1 cellular context compared by ENCODE assay signal in genomic region chr19:12668346-12668745, GRCh38.
TF ChIP-seq lines count a peak whose summit lies in the region.

No MANE protein-coding gene starts in this region.

TF ChIP-seq in HEK293, 187 proteins besides CTCF, POLR2A, EP300 and RAD21 (continued from another document):
- TF ChIP-seq, protein P1, sequence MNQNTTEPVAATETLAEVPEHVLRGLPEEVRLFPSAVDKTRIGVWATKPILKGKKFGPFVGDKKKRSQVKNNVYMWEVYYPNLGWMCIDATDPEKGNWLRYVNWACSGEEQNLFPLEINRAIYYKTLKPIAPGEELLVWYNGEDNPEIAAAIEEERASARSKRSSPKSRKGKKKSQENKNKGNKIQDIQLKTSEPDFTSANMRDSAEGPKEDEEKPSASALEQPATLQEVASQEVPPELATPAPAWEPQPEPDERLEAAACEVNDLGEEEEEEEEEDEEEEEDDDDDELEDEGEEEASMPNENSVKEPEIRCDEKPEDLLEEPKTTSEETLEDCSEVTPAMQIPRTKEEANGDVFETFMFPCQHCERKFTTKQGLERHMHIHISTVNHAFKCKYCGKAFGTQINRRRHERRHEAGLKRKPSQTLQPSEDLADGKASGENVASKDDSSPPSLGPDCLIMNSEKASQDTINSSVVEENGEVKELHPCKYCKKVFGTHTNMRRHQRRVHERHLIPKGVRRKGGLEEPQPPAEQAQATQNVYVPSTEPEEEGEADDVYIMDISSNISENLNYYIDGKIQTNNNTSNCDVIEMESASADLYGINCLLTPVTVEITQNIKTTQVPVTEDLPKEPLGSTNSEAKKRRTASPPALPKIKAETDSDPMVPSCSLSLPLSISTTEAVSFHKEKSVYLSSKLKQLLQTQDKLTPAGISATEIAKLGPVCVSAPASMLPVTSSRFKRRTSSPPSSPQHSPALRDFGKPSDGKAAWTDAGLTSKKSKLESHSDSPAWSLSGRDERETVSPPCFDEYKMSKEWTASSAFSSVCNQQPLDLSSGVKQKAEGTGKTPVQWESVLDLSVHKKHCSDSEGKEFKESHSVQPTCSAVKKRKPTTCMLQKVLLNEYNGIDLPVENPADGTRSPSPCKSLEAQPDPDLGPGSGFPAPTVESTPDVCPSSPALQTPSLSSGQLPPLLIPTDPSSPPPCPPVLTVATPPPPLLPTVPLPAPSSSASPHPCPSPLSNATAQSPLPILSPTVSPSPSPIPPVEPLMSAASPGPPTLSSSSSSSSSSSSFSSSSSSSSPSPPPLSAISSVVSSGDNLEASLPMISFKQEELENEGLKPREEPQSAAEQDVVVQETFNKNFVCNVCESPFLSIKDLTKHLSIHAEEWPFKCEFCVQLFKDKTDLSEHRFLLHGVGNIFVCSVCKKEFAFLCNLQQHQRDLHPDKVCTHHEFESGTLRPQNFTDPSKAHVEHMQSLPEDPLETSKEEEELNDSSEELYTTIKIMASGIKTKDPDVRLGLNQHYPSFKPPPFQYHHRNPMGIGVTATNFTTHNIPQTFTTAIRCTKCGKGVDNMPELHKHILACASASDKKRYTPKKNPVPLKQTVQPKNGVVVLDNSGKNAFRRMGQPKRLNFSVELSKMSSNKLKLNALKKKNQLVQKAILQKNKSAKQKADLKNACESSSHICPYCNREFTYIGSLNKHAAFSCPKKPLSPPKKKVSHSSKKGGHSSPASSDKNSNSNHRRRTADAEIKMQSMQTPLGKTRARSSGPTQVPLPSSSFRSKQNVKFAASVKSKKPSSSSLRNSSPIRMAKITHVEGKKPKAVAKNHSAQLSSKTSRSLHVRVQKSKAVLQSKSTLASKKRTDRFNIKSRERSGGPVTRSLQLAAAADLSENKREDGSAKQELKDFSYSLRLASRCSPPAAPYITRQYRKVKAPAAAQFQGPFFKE (tag by site-specific recombination; IDR thresholded peaks at IDR 0.05; ENCODE audit: borderline replicate concordance): no peak
- TF ChIP-seq TRIM28 (IDR thresholded peaks at IDR 0.05; ENCODE audit: borderline replicate concordance, low read length): no peak
- TF ChIP-seq, protein P2, sequence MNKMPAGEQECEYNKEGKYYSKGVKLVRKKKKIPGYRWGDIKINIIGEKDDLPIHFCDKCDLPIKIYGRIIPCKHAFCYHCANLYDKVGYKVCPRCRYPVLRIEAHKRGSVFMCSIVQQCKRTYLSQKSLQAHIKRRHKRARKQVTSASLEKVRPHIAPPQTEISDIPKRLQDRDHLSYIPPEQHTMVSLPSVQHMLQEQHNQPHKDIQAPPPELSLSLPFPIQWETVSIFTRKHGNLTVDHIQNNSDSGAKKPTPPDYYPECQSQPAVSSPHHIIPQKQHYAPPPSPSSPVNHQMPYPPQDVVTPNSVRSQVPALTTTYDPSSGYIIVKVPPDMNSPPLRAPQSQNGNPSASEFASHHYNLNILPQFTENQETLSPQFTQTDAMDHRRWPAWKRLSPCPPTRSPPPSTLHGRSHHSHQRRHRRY (tag by site-specific recombination; IDR thresholded peaks at IDR 0.05): no peak
